ENCODE assay signal across 18 cellular contexts in the genomic region with DNA sequence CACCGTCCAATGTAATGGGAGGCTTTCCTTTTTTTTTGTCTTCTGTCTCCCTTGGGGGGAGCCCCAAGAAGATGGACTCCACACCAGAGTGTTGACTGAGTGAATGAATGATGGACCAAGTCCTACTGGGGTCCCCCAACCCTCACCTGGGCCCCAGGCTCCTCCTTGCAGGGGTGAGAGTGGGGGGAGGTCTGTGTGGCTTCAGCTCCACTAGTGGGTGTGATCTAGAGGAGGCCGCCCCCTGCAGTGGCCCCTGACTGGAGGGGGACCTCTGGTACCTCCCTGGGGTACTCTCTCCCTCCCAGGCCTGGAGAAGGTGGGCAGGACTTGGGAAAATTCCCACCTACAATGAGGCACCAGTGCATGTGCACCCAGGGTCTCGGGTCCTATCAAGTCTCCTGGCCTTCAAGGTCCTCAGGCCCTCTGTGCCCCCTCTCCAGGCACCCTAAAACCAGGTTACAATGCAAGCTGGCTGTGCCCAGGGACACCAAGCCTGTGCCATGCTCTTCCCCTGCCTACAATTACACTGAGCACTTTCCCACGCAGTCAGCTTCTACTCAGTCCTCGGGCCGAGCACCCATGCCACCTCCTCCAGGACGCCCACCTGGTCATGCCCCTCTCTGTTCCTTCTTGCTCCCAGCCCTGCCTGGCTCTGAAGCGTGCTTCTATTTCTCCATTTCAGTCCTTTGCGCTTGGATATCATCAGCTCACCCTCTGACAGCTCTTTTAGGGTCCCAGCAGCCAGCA.
"Had no signal": no experiment of that assay in that cellular context is flagged by ENCODE, and none has a peak within 500 bp of the region (broad histone marks: within the 10 kb centered on the region; RNA-seq: fewer than 3 reads in every experiment).

No MANE protein-coding gene starts in this region.

- H3K36me3 Mint-ChIP-seq: immature natural killer cell had no signal

- H3K27ac Mint-ChIP-seq: activated CD4-positive, alpha-beta memory T cell treated with anti-CD3 and anti-CD28 coated beads, Interleukin-2, amount 10 ng/mL, durations not matched to agents 7 days and 5 days; immature natural killer cell had no signal

- ATAC-seq: activated T-cell treated with anti-CD3 and anti-CD28 coated beads, Interleukin-2, amount 50 U/mL, for 4 hours had no signal

- H3K36me3 ChIP-seq: prostate gland, sigmoid colon, spleen, stomach, thoracic aorta, uterus had no signal

- FAIRE-seq: endothelial cell of umbilical vein had no signal

- H3K9me3 ChIP-seq: prostate gland, sigmoid colon, spleen, stomach, thoracic aorta, uterus had no signal

- H3K4me1 ChIP-seq: prostate gland, sigmoid colon, stomach, uterus had no signal

- H3K9me3 Mint-ChIP-seq: activated CD4-positive, alpha-beta memory T cell treated with anti-CD3 and anti-CD28 coated beads, Interleukin-2, amount 10 ng/mL, durations not matched to agents 7 days and 5 days; activated T-cell treated with anti-CD3 and anti-CD28 coated beads, Interleukin-2, amount 50 U/mL, for 4 hours; immature natural killer cell had no signal

- H3K4me3 ChIP-seq: dorsolateral prefrontal cortex, prostate gland, sigmoid colon, spleen, stomach, thoracic aorta, uterus had no signal

- H3K4me1 Mint-ChIP-seq: activated CD4-positive, alpha-beta memory T cell treated with anti-CD3 and anti-CD28 coated beads, Interleukin-2, amount 10 ng/mL, durations not matched to agents 7 days and 5 days; immature natural killer cell had no signal

- DNase-seq: activated CD4-positive, alpha-beta memory T cell treated with anti-CD3 and anti-CD28 coated beads, Interleukin-2, amount 10 ng/mL, durations not matched to agents 7 days and 5 days; activated CD4-positive, alpha-beta T cell treated with anti-CD3 and anti-CD28 coated beads for 4 hours; activated effector memory CD4-positive, alpha-beta T cell treated with Interleukin-2 at 50 U/mL for 16 hours; activated naive CD4-positive, alpha-beta T cell treated with anti-CD3 and anti-CD28 coated beads, Interleukin-2, amount 50 U/mL, for 16 hours; activated T-cell treated with anti-CD3 and anti-CD28 coated beads, Interleukin-2, amount 50 U/mL, for 4 hours; dorsolateral prefrontal cortex; foreskin fibroblast; immature natural killer cell; midbrain; occipital lobe; sigmoid colon; stomach; T-helper 2 cell; uterus had no signal

- H3K4me3 Mint-ChIP-seq: activated CD4-positive, alpha-beta memory T cell treated with anti-CD3 and anti-CD28 coated beads, Interleukin-2, amount 10 ng/mL, durations not matched to agents 7 days and 5 days; activated T-cell treated with anti-CD3 and anti-CD28 coated beads, Interleukin-2, amount 50 U/mL, for 4 hours; immature natural killer cell had no signal

- H3K27ac ChIP-seq: prostate gland, sigmoid colon, spleen, stomach, thoracic aorta, uterus had no signal

- H3K27me3 ChIP-seq: spleen, uterus had no signal
